1 cellular context compared by ENCODE assay signal in genomic region chr16:85175724-85176233, GRCh38.
TF ChIP-seq lines count a peak whose summit lies in the region.

No MANE protein-coding gene starts in this region.

TF ChIP-seq in K562, 482 proteins besides CTCF, POLR2A, EP300 and RAD21 (continued from another document):
- no peak for TF ChIP-seq RERE (CRISPR knock-in tag; IDR thresholded peaks at IDR 0.05; ENCODE audit: borderline replicate concordance)
- peak; percentile 43 for TF ChIP-seq ZFP36 (IDR thresholded peaks at IDR 0.05; ENCODE audit: low read depth, low read length, partially characterized antibody)
